27 cellular contexts compared by ENCODE assay signal in genomic region chr7:44266526-44266925, GRCh38. TPM values are rescaled to one million over a fixed set of nuclear protein-coding genes. Genes with fewer than 3 reads are reported as not detected.
"Had no signal": no experiment of that assay in that cellular context is flagged by ENCODE, and none has a peak within 500 bp of the region (broad histone marks: within the 10 kb centered on the region; RNA-seq: fewer than 3 reads in every experiment).

No MANE protein-coding gene starts in this region.

- DNase-seq: activated CD4-positive, alpha-beta T cell treated with anti-CD3 and anti-CD28 coated beads for 1 hour; activated CD4-positive, alpha-beta T cell treated with anti-CD3 and anti-CD28 coated beads for 4 hours; activated CD4-positive, alpha-beta T cell treated with anti-CD3 and anti-CD28 coated beads, Interleukin-2, amount 10 ng/mL, durations not matched to agents 7 days and 5 days; activated CD4-positive, alpha-beta T cell treated with anti-CD3 and anti-CD28 coated beads, Interleukin-2, amount 50 U/mL, for 48 hours; activated CD4-positive, CD25-positive, alpha-beta regulatory T cell; activated CD8-positive, alpha-beta memory T cell treated with anti-CD3 and anti-CD28 coated beads for 24 hours; activated CD8-positive, alpha-beta T cell treated with anti-CD3 and anti-CD28 coated beads for 36 hours; activated effector memory CD4-positive, alpha-beta T cell treated with Interleukin-2 at 50 U/mL for 16 hours; activated gamma-delta T cell treated with Interleukin-2 at 50 U/mL for 16 hours; activated naive CD4-positive, alpha-beta T cell treated with anti-CD3 and anti-CD28 coated beads, Interleukin-2, amount 50 U/mL, for 16 hours; activated naive CD4-positive, alpha-beta T cell treated with Interleukin-2 at 50 U/mL for 16 hours; activated T-cell treated with anti-CD3 and anti-CD28 coated beads, Interleukin-2, amount 50 U/mL, for 4 hours; amniotic stem cell; aorta; body of pancreas; colonic mucosa; effector memory CD4-positive, alpha-beta T cell; endodermal cell; foreskin keratinocyte; gastrocnemius medialis; heart right ventricle; T-helper 1 cell; T-helper 17 cell; T1000 had no signal

- ATAC-seq: activated CD8-positive, alpha-beta T cell treated with anti-CD3 and anti-CD28 coated beads for 36 hours; activated T-cell treated with anti-CD3 and anti-CD28 coated beads, Interleukin-2, amount 50 U/mL, for 4 hours; activated T-helper 17 cell treated with anti-CD3 and anti-CD28 coated beads, Interleukin-2, amount 50 U/mL, for 72 hours; body of pancreas; foreskin keratinocyte; gastrocnemius medialis; heart right ventricle; T-helper 17 cell had no signal

- H3K4me3 ChIP-seq: body of pancreas, colonic mucosa, esophagus muscularis mucosa, gastrocnemius medialis, heart right ventricle had no signal

- H3K27me3 ChIP-seq: body of pancreas, colonic mucosa, foreskin keratinocyte, gastrocnemius medialis, heart right ventricle had no signal

- H3K36me3 ChIP-seq: colonic mucosa, esophagus muscularis mucosa, gastrocnemius medialis, heart right ventricle had no signal

- H3K27ac ChIP-seq: body of pancreas, colonic mucosa, esophagus muscularis mucosa, foreskin keratinocyte, heart right ventricle had no signal

- H3K9me3 ChIP-seq: body of pancreas, colonic mucosa, esophagus muscularis mucosa, gastrocnemius medialis, heart right ventricle had no signal

- H3K4me1 ChIP-seq: body of pancreas, colonic mucosa had no signal

RNA-seq across cellular contexts. Expression of gene CAMK2B, which starts 58.9 kb away (rescaled TPM):
- total RNA-seq: activated CD4-positive, alpha-beta T cell treated with anti-CD3 and anti-CD28 coated beads, Interleukin-2, amount 10 ng/mL, durations not matched to agents 7 days and 5 days; epithelial cell of proximal tubule had no signal
